1 cellular context compared by ENCODE assay signal in genomic region chr7:105996860-105997737, GRCh38.
A peak's percentile ranks its signal among the peaks of the same experiment; 100 is the strongest.
TF ChIP-seq lines count a peak whose summit lies in the region.

No MANE protein-coding gene starts in this region.

TF ChIP-seq in HepG2, 621 proteins besides CTCF, POLR2A, EP300 and RAD21 (continued from another document):
- no peak for TF ChIP-seq ATF4 (CRISPR knock-in tag; IDR thresholded peaks at IDR 0.05)
- TF ChIP-seq HOXA5 (CRISPR knock-in tag; IDR thresholded peaks at IDR 0.05) = no peak
- no peak for TF ChIP-seq ZNF776 (CRISPR knock-in tag; IDR thresholded peaks at IDR 0.05)
- no peak for TF ChIP-seq ZNF414 (CRISPR knock-in tag; IDR thresholded peaks at IDR 0.05)
- TF ChIP-seq ZNF569 (CRISPR knock-in tag; IDR thresholded peaks at IDR 0.05; ENCODE audit: borderline replicate concordance) = no peak
- TF ChIP-seq PPARG (CRISPR knock-in tag; conservative IDR thresholded peaks at IDR 0.05) = no peak
- 0 out of 2 replicates have a peak, but pooled peaks have one; percentile 23 for TF ChIP-seq SOX5 (CRISPR knock-in tag; IDR thresholded peaks at IDR 0.05; ENCODE audit: borderline replicate concordance)
- no peak for TF ChIP-seq ZNF761 (CRISPR knock-in tag; conservative IDR thresholded peaks at IDR 0.05)
- no peak for TF ChIP-seq ZNF503 (CRISPR knock-in tag; IDR thresholded peaks at IDR 0.05)
- no peak for TF ChIP-seq ZNF724P (CRISPR knock-in tag; IDR thresholded peaks at IDR 0.05; ENCODE audit: borderline replicate concordance)
- no peak for TF ChIP-seq STAT6 (CRISPR knock-in tag; IDR thresholded peaks at IDR 0.05; ENCODE audit: borderline replicate concordance)
- TF ChIP-seq CEBPB (IDR thresholded peaks at IDR 0.05; ENCODE audit: borderline replicate concordance, low read depth, low read length) = peak; percentile 98
- TF ChIP-seq SKI (IDR thresholded peaks at IDR 0.05; ENCODE audit: partially characterized antibody) = peak; percentile 80
- TF ChIP-seq PHF21A (CRISPR knock-in tag; IDR thresholded peaks at IDR 0.05) = no peak
- TF ChIP-seq ZBTB20 (CRISPR knock-in tag; IDR thresholded peaks at IDR 0.05; ENCODE audit: borderline replicate concordance, low read depth) = no peak
- TF ChIP-seq ELF3 (CRISPR knock-in tag; IDR thresholded peaks at IDR 0.05) = no peak
- TF ChIP-seq ZFP91 (CRISPR knock-in tag; IDR thresholded peaks at IDR 0.05; ENCODE audit: borderline replicate concordance) = no peak
- 0 out of 2 replicates have a peak, but pooled peaks have one; percentile 20 for TF ChIP-seq ZNF646 (CRISPR knock-in tag; IDR thresholded peaks at IDR 0.05)
- TF ChIP-seq FOXA3 (CRISPR knock-in tag; IDR thresholded peaks at IDR 0.05) = peak; percentile 63
- no peak for TF ChIP-seq RFX5 (IDR thresholded peaks at IDR 0.05; ENCODE audit: low read depth, low read length)
- no peak for TF ChIP-seq SNAPC5 (CRISPR knock-in tag; IDR thresholded peaks at IDR 0.05; ENCODE audit: borderline replicate concordance)
- 0 out of 2 replicates have a peak, but pooled peaks have one; percentile 41 for TF ChIP-seq ZNF331 (CRISPR knock-in tag; IDR thresholded peaks at IDR 0.05)
- no peak for TF ChIP-seq EED (CRISPR knock-in tag; IDR thresholded peaks at IDR 0.05)
- no peak for TF ChIP-seq ZNF430 (CRISPR knock-in tag; IDR thresholded peaks at IDR 0.05)
- TF ChIP-seq ZC3H13 (CRISPR knock-in tag; IDR thresholded peaks at IDR 0.05) = no peak
- TF ChIP-seq PAX8 (CRISPR knock-in tag; IDR thresholded peaks at IDR 0.05; ENCODE audit: borderline replicate concordance) = no peak
- TF ChIP-seq FOSL2 (CRISPR knock-in tag; IDR thresholded peaks at IDR 0.05) = 0 out of 2 replicates have a peak, but pooled peaks have one; percentile 17
- 0 out of 2 replicates have a peak, but pooled peaks have one; percentile 18 for TF ChIP-seq RARA (CRISPR knock-in tag; IDR thresholded peaks at IDR 0.05)
- TF ChIP-seq NCOA2 (CRISPR knock-in tag; IDR thresholded peaks at IDR 0.05) = peak; percentile 44; the same call in 1 of the 2 replicates
- TF ChIP-seq RFX1 (IDR thresholded peaks at IDR 0.05) = no peak
TF ChIP-seq in HepG2: peak in this region for 25.
